Comparison of ENCODE assay signal across 9 cellular contexts in the genomic region with DNA sequence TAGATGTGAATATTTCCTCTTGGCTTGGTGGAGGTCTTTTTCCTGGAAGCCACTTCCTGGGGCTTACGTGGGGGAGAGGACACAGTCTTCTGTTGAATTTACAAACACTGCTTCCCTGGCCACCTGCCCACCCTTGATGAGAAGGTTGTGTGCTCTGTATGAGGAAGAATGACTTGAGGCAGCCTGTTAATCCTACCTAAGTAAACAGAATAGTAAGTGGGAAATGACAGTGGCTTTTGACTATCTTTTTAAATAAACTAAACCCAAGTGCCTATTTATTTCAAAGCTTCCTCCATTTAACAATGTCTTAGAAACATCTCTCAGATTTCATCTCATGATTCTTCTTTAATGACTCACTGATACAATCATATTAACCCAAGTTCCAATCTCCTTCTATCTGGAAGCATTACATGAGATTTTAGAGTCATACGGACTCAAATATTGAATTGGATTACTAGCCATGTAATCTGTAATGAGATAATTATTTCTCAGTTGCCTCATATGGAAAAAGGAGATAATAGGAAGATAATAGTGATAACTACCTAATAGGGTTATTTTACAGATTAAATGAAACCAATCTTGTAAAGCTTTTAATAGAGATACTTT.
DNase-seq lines count a peak whose midpoint lies in the region; TF ChIP-seq lines count a peak whose summit lies in the region.
"Had no signal": no experiment of that assay in that cellular context is flagged by ENCODE, and none has a peak within 500 bp of the region (broad histone marks: within the 10 kb centered on the region; RNA-seq: fewer than 3 reads in every experiment).

No MANE protein-coding gene starts in this region.

- H3K79me2 ChIP-seq in hepatocyte: no peaks in the 10 kb centered on the region

- no peak overlapping the region for H3K4me3 ChIP-seq in hepatocyte
- no peak overlapping the region for H3K4me3 ChIP-seq in subcutaneous abdominal adipose tissue (ENCODE audit: low read depth in 1 of 5, low read length in 5 of 5)

- H4K20me1 ChIP-seq in hepatocyte (ENCODE audit: insufficient read depth, poor library complexity, severe bottlenecking): no peaks in the 10 kb centered on the region

- H3K36me3 ChIP-seq in hepatocyte (replicated peaks; ENCODE audit: insufficient read depth, low read depth) (no peaks in the 10 kb centered on the region), subcutaneous abdominal adipose tissue (ENCODE audit: control insufficient read depth in 5 of 5, insufficient read depth in 5 of 5, low read length in 5 of 5) (no peaks in the 10 kb centered on the region)

- H3K27me3 ChIP-seq in hepatocyte (no peaks in the 10 kb centered on the region), subcutaneous abdominal adipose tissue (ENCODE audit: control insufficient read depth in 5 of 5, insufficient read depth in 4 of 5, low read length in 5 of 5) (no peaks in the 10 kb centered on the region)

- no peak for TF ChIP-seq CTCF in hepatocyte (IDR thresholded peaks at IDR 0.05; ENCODE audit: poor library complexity)

- H3K9me3 ChIP-seq in hepatocyte (ENCODE audit: low read depth): no peaks in the 10 kb centered on the region
- H3K9me3 ChIP-seq in subcutaneous abdominal adipose tissue (ENCODE audit: control insufficient read depth in 5 of 5, low read length in 5 of 5): no peaks in the 10 kb centered on the region

- DNase-seq in LHCN-M2 (ENCODE audit: low read depth) (peak; percentile 70), T1000 (lab: John Stamatoyannopoulos, UW) (peak; percentile 37), hepatocyte (ENCODE audit: low spot score) (peak; percentile 50), medulla oblongata (ENCODE audit: extremely low spot score) (no peak), NCI-H1417 treated with DMSO at 0.1 percent for 48 hours (lab: John Stamatoyannopoulos, UW) (no peak)
- DNase-seq in stimulated activated CD4-positive, alpha-beta T cell treated with anti-CD3 and anti-CD28 coated beads, Interleukin-12 subunit alpha, Interleukin-12 subunit beta, amount 100 ng/mL, for 4 hours: no peak
- DNase-seq: activated CD4-positive, alpha-beta T cell treated with anti-CD3 and anti-CD28 coated beads, Interleukin-2, amount 50 U/mL, for 4 hours; amygdala had no signal

- no peaks in the 10 kb centered on the region for H3K4me1 ChIP-seq in hepatocyte (ENCODE audit: insufficient read depth)
- H3K4me1 ChIP-seq in subcutaneous abdominal adipose tissue (ENCODE audit: control insufficient read depth in 5 of 5, insufficient read depth in 5 of 5, low read length in 5 of 5): peaks cover 0 to 34% (median 17%) of the 10 kb centered on the region in 5 donors

- H3K27ac ChIP-seq in hepatocyte (peak overlapping the region; percentile 56), subcutaneous abdominal adipose tissue (ENCODE audit: low read depth, low read length) (peak overlapping the region; percentile 43)

- no peak overlapping the region for H3K4me2 ChIP-seq in hepatocyte

- no peak overlapping the region for H3K9ac ChIP-seq in subcutaneous abdominal adipose tissue (ENCODE audit: low read length in 5 of 5)

- H3K9me2 ChIP-seq in hepatocyte (replicated peaks; ENCODE audit: insufficient read depth): no peaks in the 10 kb centered on the region

- WGBS in hepatocyte (ENCODE audit: low lambda C conversion rate, missing lambda C conversion rate): 13% methylated on average over 2 of the region's 2 CpGs

- no peak overlapping the region for H2AFZ ChIP-seq in hepatocyte

Comparison
In these comparisons a context has a peak if more than half of its experiments do, and no peak if none do; other contexts are left out.
1. DNase-seq: peak in LHCN-M2 (single experiment), T1000 (single experiment) and hepatocyte (single experiment); none in medulla oblongata (single experiment), stimulated activated CD4-positive, alpha-beta T cell treated with anti-CD3 and anti-CD28 coated beads, Interleukin-12 subunit alpha, Interleukin-12 subunit beta, amount 100 ng/mL, for 4 hours (single experiment) and NCI-H1417 treated with DMSO at 0.1 percent for 48 hours (single experiment).